1 cellular context compared by ENCODE assay signal in the genomic region with DNA sequence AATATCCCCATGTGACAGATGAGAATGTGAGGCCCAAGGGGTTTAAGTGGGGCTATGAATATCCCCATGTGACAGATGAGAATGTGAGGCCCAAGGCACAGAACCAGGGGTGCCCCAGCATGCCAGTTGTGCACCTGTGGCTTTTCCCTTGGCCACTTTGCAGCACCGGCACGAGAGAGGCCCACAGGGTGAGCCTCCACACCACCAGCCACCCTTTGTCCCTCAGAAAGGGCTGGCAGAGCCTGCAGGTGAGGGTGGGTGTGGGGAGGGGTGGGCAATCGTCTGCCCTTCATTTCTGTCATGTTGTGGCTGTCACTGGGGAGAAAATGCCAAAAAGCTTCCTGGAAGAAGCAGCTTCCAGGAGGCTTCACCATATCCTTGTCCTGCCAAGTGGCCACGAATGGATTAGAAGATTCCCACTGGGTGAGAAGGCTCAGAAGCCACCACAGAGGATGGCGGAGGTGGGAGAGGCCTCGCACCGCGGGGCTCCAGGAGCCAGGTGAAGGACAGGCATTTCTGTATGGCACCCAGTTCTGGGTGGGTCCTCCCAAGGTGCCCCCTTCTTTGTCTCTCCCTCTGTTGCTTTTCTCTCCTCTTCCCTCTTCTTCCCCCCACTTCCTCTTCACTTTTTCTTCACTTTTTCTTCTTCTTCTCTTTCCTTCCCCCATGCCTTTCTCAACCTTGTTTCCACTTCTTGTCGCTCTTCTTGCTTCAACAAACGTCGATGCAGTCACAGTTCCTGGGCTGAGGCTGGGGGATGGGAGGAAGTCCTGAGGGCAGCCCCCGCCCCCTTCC.
TF ChIP-seq lines count a peak whose summit lies in the region.

No MANE protein-coding gene starts in this region.

TF ChIP-seq in neural cell, 6 proteins besides CTCF, POLR2A, EP300 and RAD21 (continued from another document):
- TF ChIP-seq, protein P1, sequence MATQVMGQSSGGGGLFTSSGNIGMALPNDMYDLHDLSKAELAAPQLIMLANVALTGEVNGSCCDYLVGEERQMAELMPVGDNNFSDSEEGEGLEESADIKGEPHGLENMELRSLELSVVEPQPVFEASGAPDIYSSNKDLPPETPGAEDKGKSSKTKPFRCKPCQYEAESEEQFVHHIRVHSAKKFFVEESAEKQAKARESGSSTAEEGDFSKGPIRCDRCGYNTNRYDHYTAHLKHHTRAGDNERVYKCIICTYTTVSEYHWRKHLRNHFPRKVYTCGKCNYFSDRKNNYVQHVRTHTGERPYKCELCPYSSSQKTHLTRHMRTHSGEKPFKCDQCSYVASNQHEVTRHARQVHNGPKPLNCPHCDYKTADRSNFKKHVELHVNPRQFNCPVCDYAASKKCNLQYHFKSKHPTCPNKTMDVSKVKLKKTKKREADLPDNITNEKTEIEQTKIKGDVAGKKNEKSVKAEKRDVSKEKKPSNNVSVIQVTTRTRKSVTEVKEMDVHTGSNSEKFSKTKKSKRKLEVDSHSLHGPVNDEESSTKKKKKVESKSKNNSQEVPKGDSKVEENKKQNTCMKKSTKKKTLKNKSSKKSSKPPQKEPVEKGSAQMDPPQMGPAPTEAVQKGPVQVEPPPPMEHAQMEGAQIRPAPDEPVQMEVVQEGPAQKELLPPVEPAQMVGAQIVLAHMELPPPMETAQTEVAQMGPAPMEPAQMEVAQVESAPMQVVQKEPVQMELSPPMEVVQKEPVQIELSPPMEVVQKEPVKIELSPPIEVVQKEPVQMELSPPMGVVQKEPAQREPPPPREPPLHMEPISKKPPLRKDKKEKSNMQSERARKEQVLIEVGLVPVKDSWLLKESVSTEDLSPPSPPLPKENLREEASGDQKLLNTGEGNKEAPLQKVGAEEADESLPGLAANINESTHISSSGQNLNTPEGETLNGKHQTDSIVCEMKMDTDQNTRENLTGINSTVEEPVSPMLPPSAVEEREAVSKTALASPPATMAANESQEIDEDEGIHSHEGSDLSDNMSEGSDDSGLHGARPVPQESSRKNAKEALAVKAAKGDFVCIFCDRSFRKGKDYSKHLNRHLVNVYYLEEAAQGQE (IDR thresholded peaks at IDR 0.05; ENCODE audit: borderline replicate concordance) = no peak
- no peak for TF ChIP-seq EZH2 (IDR thresholded peaks at IDR 0.05; ENCODE audit: borderline replicate concordance, insufficient read depth, low read length, poor library complexity, severe bottlenecking)
